9 cellular contexts compared by ENCODE assay signal in the genomic region with DNA sequence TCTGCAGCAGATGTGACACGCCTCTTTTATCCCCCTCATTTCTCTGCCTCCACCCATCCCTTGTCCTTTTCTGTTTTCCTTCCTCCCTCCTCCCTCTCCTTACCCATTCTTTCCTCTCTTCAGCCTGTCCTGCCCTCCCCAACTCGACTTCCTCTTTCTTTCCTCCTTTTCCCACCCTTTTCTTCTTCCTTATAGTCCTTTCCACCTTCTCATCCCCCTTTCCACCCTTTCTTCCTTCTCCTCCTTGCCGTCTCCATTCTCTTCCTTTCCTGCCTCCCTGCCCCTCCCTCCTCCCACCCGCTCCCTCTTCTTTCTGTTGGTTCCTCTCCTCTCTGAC. TPM values are rescaled to one million over a fixed set of nuclear protein-coding genes. Genes with fewer than 3 reads are reported as not detected.
DNase-seq lines count a peak whose midpoint lies in the region; ATAC-seq and TF ChIP-seq lines count a peak whose summit lies in the region.
"Had no signal": no experiment of that assay in that cellular context is flagged by ENCODE, and none has a peak within 500 bp of the region (broad histone marks: within the 10 kb centered on the region; RNA-seq: fewer than 3 reads in every experiment).

No MANE protein-coding gene starts in this region.

- H3K27ac Mint-ChIP-seq in neural crest cell (ENCODE audit: unreplicated experiment) = no peak overlapping the region

- H3K4me1 Mint-ChIP-seq in neural crest cell = peaks cover 12% of the 10 kb centered on the region

- intact Hi-C loops in lower lobe of right lung (cut with DNase I) = no loop called here

- H3K4me3 Mint-ChIP-seq in neural crest cell = peak overlapping the region; percentile 94

- H3K36me3 ChIP-seq in BJ (ENCODE audit: control insufficient read depth, insufficient read depth, low read length) (no peaks in the 10 kb centered on the region; the same call in 1 of the 2 replicates), lower lobe of right lung (no peaks in the 10 kb centered on the region)

- in situ Hi-C loops in KBM-7 (cut with MboI; ENCODE audit: low pct_unique_long_range_greater_than_20kb, low sequenced_read_pairs) = no loop called here

- peaks cover 27% of the 10 kb centered on the region for H3K9me3 Mint-ChIP-seq in neural crest cell

- ATAC-seq in lower lobe of right lung = no peak
- ATAC-seq: K562 had no signal

- peaks cover 5% of the 10 kb centered on the region for H3K27me3 Mint-ChIP-seq in neural crest cell (ENCODE audit: low read depth)

- peaks cover 42% of the 10 kb centered on the region for H3K36me3 Mint-ChIP-seq in neural crest cell (ENCODE audit: low read depth)

- H3K27me3 ChIP-seq in BJ (ENCODE audit: control insufficient read depth, insufficient read depth, low read length) (no peaks in the 10 kb centered on the region), lower lobe of right lung (ENCODE audit: low read depth) (no peaks in the 10 kb centered on the region)

- no peak overlapping the region for H3K27ac ChIP-seq in coronary artery
- no peak overlapping the region for H3K27ac ChIP-seq in lower lobe of right lung

- TF ChIP-seq CTCF in BJ (IDR thresholded peaks at IDR 0.05; ENCODE audit: insufficient read depth, low read depth, low read length) (no peak), coronary artery (IDR thresholded peaks at IDR 0.05) (no peak), neural crest cell (conservative IDR thresholded peaks at IDR 0.05) (no peak), lower lobe of right lung (IDR thresholded peaks at IDR 0.05) (no peak)

- CTCF ChIA-PET in BJ (lab: Yijun Ruan, JAX) = no interaction called here

- H3K4me3 ChIP-seq in BJ (ENCODE audit: low read depth, low read length) (peak overlapping the region; percentile 99), coronary artery (peak overlapping the region; percentile 100), lower lobe of right lung (no peak overlapping the region)
- H3K4me3 ChIP-seq: K562 had no signal

- H3K4me1 ChIP-seq in lower lobe of right lung = peaks cover 8% of the 10 kb centered on the region

- DNase-seq in BJ (ENCODE audit: low read depth) = no peak
- peak; percentile 5 for DNase-seq in KBM-7
- no peak for DNase-seq in coronary artery (ENCODE audit: low spot score)
- no peak for DNase-seq in neural crest cell (ENCODE audit: low read depth, low spot score)
- no peak for DNase-seq in NAMALWA (ENCODE audit: low spot score)
- no peak for DNase-seq in stimulated activated CD4-positive, alpha-beta T cell treated with anti-CD3 and anti-CD28 coated beads, Interleukin-2, amount 100 ng/mL, for 48 hours
- no peak for DNase-seq in activated CD4-positive, CD25-positive, alpha-beta regulatory T cell (lab: John Stamatoyannopoulos, UW)
- DNase-seq in lower lobe of right lung = no peak

- POLR2A ChIA-PET in BJ (lab: Charles Lee) = no interaction called here

- peaks cover 21% of the 10 kb centered on the region for H3K9me3 ChIP-seq in lower lobe of right lung

RNA-seq across cellular contexts. Expression of a gene that starts 0.7 kb away (rescaled TPM):
- polyA plus RNA-seq in BJ (2011; rRNA removed) = 3.8 and 6.6 TPM in 2 replicates
- polyA minus RNA-seq in BJ (2011; rRNA and poly(A)+ RNA removed) = 4.5 and 6.0 TPM in 2 replicates
- 21.7 TPM in 2 replicates for total RNA-seq in neural crest cell
- 5.8 TPM for total RNA-seq in lower lobe of right lung

RNA-seq across cellular contexts. Expression of a gene that starts 27.1 kb away (rescaled TPM):
- polyA plus RNA-seq in BJ (2011; rRNA removed) = 1.7 and 2.7 TPM in 2 replicates
- 2.5 and 3.0 TPM in 2 replicates for polyA minus RNA-seq in BJ (2011; rRNA and poly(A)+ RNA removed)
- total RNA-seq in neural crest cell (8.4 and 9.1 TPM in 2 replicates), lower lobe of right lung (3.5 TPM)
- total RNA-seq: K562 had no signal

RNA-seq across cellular contexts. Expression of a gene that starts 48.5 kb away (rescaled TPM):
- 0.07 TPM in 1 of 2 replicates, not detected in the other for polyA plus RNA-seq in BJ (2011; rRNA removed)
- polyA minus RNA-seq in BJ (2011; rRNA and poly(A)+ RNA removed) = not detected in 2 replicates
- total RNA-seq in neural crest cell (0.89 and 1.3 TPM in 2 replicates), lower lobe of right lung (not detected)
- total RNA-seq: K562 had no signal
- polyA plus RNA-seq: K562 had no signal

RNA-seq across cellular contexts. Expression of a gene that starts 55.7 kb away (rescaled TPM):
- 2.6 and 4.9 TPM in 2 replicates for polyA plus RNA-seq in BJ (2011; rRNA removed)
- polyA minus RNA-seq in BJ (2011; rRNA and poly(A)+ RNA removed) = 2.7 and 3.8 TPM in 2 replicates
- 7.4 and 8.0 TPM in 2 replicates for total RNA-seq in neural crest cell
- total RNA-seq in lower lobe of right lung = 6.4 TPM
- total RNA-seq: K562 had no signal
